ENCODE assay signal across 11 cellular contexts in genomic region chr2:143422681-143423080, GRCh38.
DNase-seq lines count a peak whose midpoint lies in the region; ATAC-seq, FAIRE-seq and TF ChIP-seq lines count a peak whose summit lies in the region.
"Had no signal": no experiment of that assay in that cellular context is flagged by ENCODE, and none has a peak within 500 bp of the region (broad histone marks: within the 10 kb centered on the region; RNA-seq: fewer than 3 reads in every experiment).

No MANE protein-coding gene starts in this region.

- TF ChIP-seq CTCF in GM12878 (IDR thresholded peaks at IDR 0.05 in 2 of 3, conservative IDR thresholded peaks at IDR 0.05 in 1 of 3; ENCODE audit: control insufficient read depth in 2 of 3, extremely low read depth in 1 of 3, insufficient read depth in 1 of 3, low read depth in 3 of 3, low read length in 3 of 3) (no peak), HFFc6 (IDR thresholded peaks at IDR 0.05) (no peak)

- no peaks in the 10 kb centered on the region for H3K27me3 Mint-ChIP-seq in HFFc6 (ENCODE audit: insufficient read depth)
- H3K27me3 Mint-ChIP-seq: type B pancreatic cell had no signal

- CTCF ChIA-PET in GM12878 (lab: Yijun Ruan, JAX) = no interaction called here

- no peaks in the 10 kb centered on the region; the same call in 1 of the 2 replicates for H3K36me3 Mint-ChIP-seq in HFFc6 (ENCODE audit: low read depth)
- H3K36me3 Mint-ChIP-seq: type B pancreatic cell had no signal

- RAD21 ChIA-PET in GM12878 (lab: Charles Lee; ENCODE audit: unreplicated experiment) = interaction anchor here (1.0 kb wide), 1 partner anchor 10 kb away, joined by 3 read pairs; no protein-coding TSS in a partner anchor

- H3K27ac ChIP-seq in GM12878 (ENCODE audit: control insufficient read depth, insufficient read depth) = no peak overlapping the region

- no peaks in the 10 kb centered on the region for H3K79me2 ChIP-seq in GM12878 (ENCODE audit: control insufficient read depth, insufficient read depth, low read length)

- TF ChIP-seq RAD21 in GM12878 (IDR thresholded peaks at IDR 0.05; ENCODE audit: insufficient read depth, low read depth, low read length) = no peak

- H3K27me3 ChIP-seq in GM12878 (replicated peaks in 1 of 2; ENCODE audit: control insufficient read depth in 2 of 2, insufficient read depth in 2 of 2, low read length in 1 of 2) = no peaks in the 10 kb centered on the region

- peaks cover 53% of the 10 kb centered on the region for H3K4me1 Mint-ChIP-seq in HFFc6 (ENCODE audit: low read depth)

- H3K36me3 ChIP-seq in GM12878 (ENCODE audit: control insufficient read depth in 2 of 2, insufficient read depth in 2 of 2, low read length in 1 of 2) = no peaks in the 10 kb centered on the region

- BruUV-seq in GM12878 (replicated peaks; lab: Mats Ljungman, UMichigan) = no TSS peak

- no peak overlapping the region for H2AFZ ChIP-seq in GM12878 (ENCODE audit: control insufficient read depth, low read depth, low read length)

- no peaks in the 10 kb centered on the region; the same call in 1 of the 2 replicates for H4K20me1 ChIP-seq in GM12878 (ENCODE audit: control insufficient read depth, insufficient read depth)

- 8% methylated on average over 3 of the region's 3 CpGs for WGBS in GM12878 (ENCODE audit: insufficient coverage, insufficient replicate concordance, low lambda C conversion rate, missing lambda C conversion rate)

- TF ChIP-seq EP300 in GM12878 (IDR thresholded peaks at IDR 0.05; ENCODE audit: borderline replicate concordance in 1 of 2, control insufficient read depth in 1 of 2, low read depth in 2 of 2, low read length in 2 of 2) = no peak

- no peak overlapping the region for H3K27ac Mint-ChIP-seq in HFFc6
- H3K27ac Mint-ChIP-seq: type B pancreatic cell had no signal

- DNase-seq in GM12878 (ENCODE audit: low read depth, low spot score) (no peak), G401 (ENCODE audit: low spot score) (no peak), HFFc6 (no peak), NCI-H524 treated with DMSO at 0.1 percent for 48 hours (lab: John Stamatoyannopoulos, UW) (no peak)
- DNase-seq in central memory CD4-positive, alpha-beta T cell = no peak
- DNase-seq: EL, NCI-H146 had no signal

- in situ Hi-C loops in GM12878 (cut with MboI) = no loop called here
- in situ Hi-C loops in G401 (cut with HindIII; ENCODE audit: low sequenced_read_pairs) = no loop called here

- TF ChIP-seq POLR2A in GM12878 (IDR thresholded peaks at IDR 0.05; ENCODE audit: low read depth, low read length) = no peak

- H3K4me3 Mint-ChIP-seq in HFFc6 = no peak overlapping the region
- H3K4me3 Mint-ChIP-seq: type B pancreatic cell had no signal

- H3K9me3 ChIP-seq in GM12878 (replicated peaks; ENCODE audit: control insufficient read depth, insufficient read depth, low read length) = no peaks in the 10 kb centered on the region

- FAIRE-seq in GM12878 (lab: Jason Lieb, UNC) = no peak

- ATAC-seq in GM18517 (IDR thresholded peaks at IDR 0.05; ENCODE audit: unreplicated experiment) (peak; percentile 90), GM21576 (IDR thresholded peaks at IDR 0.05; ENCODE audit: unreplicated experiment) (peak; percentile 81), HG03457 (IDR thresholded peaks at IDR 0.05; ENCODE audit: unreplicated experiment) (peak; percentile 99), GM12878 (no peak)

- H3K4me3 ChIP-seq in GM12878 = no peak overlapping the region

- H3K9ac ChIP-seq in GM12878 (ENCODE audit: control insufficient read depth, insufficient read depth, low read length) = no peak overlapping the region

- POLR2A ChIA-PET in GM12878 (lab: Charles Lee) = no interaction called here

- no peaks in the 10 kb centered on the region for H3K4me1 ChIP-seq in GM12878 (ENCODE audit: control insufficient read depth, insufficient read depth, low read length)

- no peaks in the 10 kb centered on the region for H3K9me3 Mint-ChIP-seq in HFFc6

- intact Hi-C loops in GM12878 (cut with micrococcal nuclease; ENCODE audit: unreplicated experiment) = no loop called here

- H3K4me2 ChIP-seq in GM12878 (ENCODE audit: control insufficient read depth, insufficient read depth) = no peak overlapping the region

- SMC1A ChIA-PET in GM12878 (lab: Charles Lee; ENCODE audit: uncharacterized antibody, unreplicated experiment) = no interaction called here

TF ChIP-seq in GM12878, 131 proteins besides CTCF, POLR2A, EP300 and RAD21:
- TF ChIP-seq KDM1A (IDR thresholded peaks at IDR 0.05; ENCODE audit: borderline replicate concordance) = no peak
- 0 out of 4 replicates have a peak, but pooled peaks of 1 of the 2 experiments have one; percentile 45 for TF ChIP-seq ETV6 (conservative IDR thresholded peaks at IDR 0.05 in 1 of 2, IDR thresholded peaks at IDR 0.05 in 1 of 2; ENCODE audit: borderline replicate concordance in 1 of 2, low read depth in 1 of 2)
- no peak for TF ChIP-seq WRNIP1 (IDR thresholded peaks at IDR 0.05; ENCODE audit: borderline replicate concordance, low read depth, low read length)
- TF ChIP-seq BRCA1 (IDR thresholded peaks at IDR 0.05; ENCODE audit: low read depth, low read length) = no peak
- TF ChIP-seq MXI1 (IDR thresholded peaks at IDR 0.05; ENCODE audit: low read depth, low read length) = no peak
- no peak for TF ChIP-seq ZSCAN29 (IDR thresholded peaks at IDR 0.05)
- TF ChIP-seq RUNX3 (IDR thresholded peaks at IDR 0.05; ENCODE audit: low read length) = peak; percentile 70
TF ChIP-seq in GM12878: peak in this region for 2.
